ENCODE assay signal across 16 cellular contexts in genomic region chr1:4664601-4665000, GRCh38. TPM values are rescaled to one million over a fixed set of nuclear protein-coding genes. Genes with fewer than 3 reads are reported as not detected.
DNase-seq lines count a peak whose midpoint lies in the region; ATAC-seq and TF ChIP-seq lines count a peak whose summit lies in the region.
"Had no signal": no experiment of that assay in that cellular context is flagged by ENCODE, and none has a peak within 500 bp of the region (broad histone marks: within the 10 kb centered on the region; RNA-seq: fewer than 3 reads in every experiment).

No MANE protein-coding gene starts in this region.

- H2AFZ ChIP-seq in GM23338: no peak overlapping the region

- H3K27ac ChIP-seq in BLaER1 treated with 17β-estradiol and CSF1 and Interleukin-3, amounts not matched to agents 10 nM and 100 nM: peak overlapping the region in 2 of 11 experiments; percentile 0 to 6; a peak in 1 of 22 replicates
- H3K27ac ChIP-seq in brain microvascular endothelial cell: peak overlapping the region; percentile 54
- H3K27ac ChIP-seq in upper lobe of right lung: no peak overlapping the region
- H3K27ac ChIP-seq in GM23338 (ENCODE audit: low read depth): no peak overlapping the region

- no peak overlapping the region for H3K4me3 ChIP-seq in BLaER1 treated with 17β-estradiol and CSF1 and Interleukin-3, amounts not matched to agents 10 nM and 100 nM
- H3K4me3 ChIP-seq in brain microvascular endothelial cell (ENCODE audit: low read depth, low read length) (no peak overlapping the region), upper lobe of right lung (no peak overlapping the region), GM23338 (no peak overlapping the region)

- H3K4me3 Mint-ChIP-seq in GM23338: no peak overlapping the region
- H3K4me3 Mint-ChIP-seq: CD14-positive monocyte; CD4-positive, alpha-beta memory T cell; H9; IgD-negative memory B cell had no signal

- H3K36me3 ChIP-seq in BLaER1 treated with 17β-estradiol and CSF1 and Interleukin-3, amounts not matched to agents 10 nM and 100 nM: no peaks in the 10 kb centered on the region
- H3K36me3 ChIP-seq in brain microvascular endothelial cell (replicated peaks) (no peaks in the 10 kb centered on the region), upper lobe of right lung (no peaks in the 10 kb centered on the region), GM23338 (ENCODE audit: insufficient read depth) (peaks cover 4% of the 10 kb centered on the region; the same call in 1 of the 2 replicates)
- H3K36me3 ChIP-seq: BE2C had no signal

- H4K20me1 ChIP-seq in BLaER1 treated with 17β-estradiol and CSF1 and Interleukin-3, amounts not matched to agents 10 nM and 100 nM: peaks cover 0 to 14% (median 0%) of the 10 kb centered on the region in 11 experiments; a peak in 2 of 22 replicates
- H4K20me1 ChIP-seq in GM23338 (replicated peaks; ENCODE audit: insufficient read depth): no peaks in the 10 kb centered on the region

- H3K9me3 ChIP-seq in BLaER1 treated with 17β-estradiol and CSF1 and Interleukin-3, amounts not matched to agents 10 nM and 100 nM (replicated peaks in 1 of 11): peaks cover 14 to 24% (median 19%) of the 10 kb centered on the region in 11 experiments; a peak in 21 of 22 replicates
- no peaks in the 10 kb centered on the region for H3K9me3 ChIP-seq in upper lobe of right lung
- H3K9me3 ChIP-seq: BE2C had no signal

- peaks cover 27% of the 10 kb centered on the region for H3K27me3 Mint-ChIP-seq in GM23338 (ENCODE audit: insufficient read depth, low read depth, poor library complexity)

- H3K36me3 Mint-ChIP-seq in GM23338 (ENCODE audit: low read depth): peaks cover 25% of the 10 kb centered on the region
- H3K36me3 Mint-ChIP-seq: CD14-positive monocyte; CD4-positive, alpha-beta memory T cell had no signal

- peak; percentile 63 for DNase-seq in RPMI7951 (ENCODE audit: low read depth)
- no peak for DNase-seq in brain microvascular endothelial cell
- DNase-seq in upper lobe of right lung: peak; percentile 8
- no peak for DNase-seq in GM23338 (ENCODE audit: low spot score)
- DNase-seq in NCI-H2227 (lab: John Stamatoyannopoulos, UW; ENCODE audit: unreplicated experiment): no peak
- no peak for DNase-seq in SW 1271 (lab: John Stamatoyannopoulos, UW)
- DNase-seq: BE2C; CD4-positive, alpha-beta memory T cell; DMS153; GF-D8; H9 had no signal

- peaks cover 5 to 31% (median 12%) of the 10 kb centered on the region in 11 experiments for H3K27me3 ChIP-seq in BLaER1 treated with 17β-estradiol and CSF1 and Interleukin-3, amounts not matched to agents 10 nM and 100 nM
- H3K27me3 ChIP-seq in brain microvascular endothelial cell (replicated peaks) (no peaks in the 10 kb centered on the region), upper lobe of right lung (peaks cover 21% of the 10 kb centered on the region), GM23338 (ENCODE audit: insufficient read depth) (no peaks in the 10 kb centered on the region)
- H3K27me3 ChIP-seq: BE2C had no signal

- H3K4me1 Mint-ChIP-seq in GM23338: peaks cover 31% of the 10 kb centered on the region
- H3K4me1 Mint-ChIP-seq: CD14-positive monocyte; CD4-positive, alpha-beta memory T cell; IgD-negative memory B cell had no signal

- peak overlapping the region in 2 of 11 experiments; percentile 14 to 18; a peak in 1 of 22 replicates for H3K9ac ChIP-seq in BLaER1 treated with 17β-estradiol and CSF1 and Interleukin-3, amounts not matched to agents 10 nM and 100 nM

- no peak for TF ChIP-seq CTCF in brain microvascular endothelial cell (IDR thresholded peaks at IDR 0.05; ENCODE audit: low read depth, low read length, missing control alignments)
- TF ChIP-seq CTCF in upper lobe of right lung (IDR thresholded peaks at IDR 0.05): no peak
- TF ChIP-seq CTCF in GM23338 (conservative IDR thresholded peaks at IDR 0.05; ENCODE audit: low read depth in 2 of 2): no peak

- no peak overlapping the region for H3K27ac Mint-ChIP-seq in GM23338
- H3K27ac Mint-ChIP-seq: CD14-positive monocyte, H9, IgD-negative memory B cell had no signal

- H3K9me2 ChIP-seq in GM23338 (ENCODE audit: insufficient read depth): no peaks in the 10 kb centered on the region

- no peaks in the 10 kb centered on the region for H3F3A ChIP-seq in GM23338 (replicated peaks; ENCODE audit: low read depth)

- peak overlapping the region; percentile 26 to 88 (median 69); a peak in 21 of 22 replicates for H3K4me2 ChIP-seq in BLaER1 treated with 17β-estradiol and CSF1 and Interleukin-3, amounts not matched to agents 10 nM and 100 nM
- H3K4me2 ChIP-seq in GM23338: no peak overlapping the region

- ATAC-seq in upper lobe of right lung (no peak), GM23338 (no peak)
- ATAC-seq: HepG2 had no signal

- intact Hi-C loops in upper lobe of right lung (cut with DNase I): no loop called here

- peaks cover 27% of the 10 kb centered on the region for H3K9me3 Mint-ChIP-seq in GM23338
- H3K9me3 Mint-ChIP-seq: IgD-negative memory B cell had no signal

- H3K4me1 ChIP-seq in BLaER1 treated with 17β-estradiol and CSF1 and Interleukin-3, amounts not matched to agents 10 nM and 100 nM: peaks cover 35 to 68% (median 50%) of the 10 kb centered on the region in 10 experiments
- H3K4me1 ChIP-seq in upper lobe of right lung: no peaks in the 10 kb centered on the region
- H3K4me1 ChIP-seq in GM23338 (ENCODE audit: insufficient read depth): no peaks in the 10 kb centered on the region
- H3K4me1 ChIP-seq: BE2C had no signal

- no peaks in the 10 kb centered on the region for H3K79me2 ChIP-seq in GM23338 (replicated peaks; ENCODE audit: insufficient read depth)

- in situ Hi-C loops in brain microvascular endothelial cell (cut with HindIII; ENCODE audit: low pct_ligation_motif_present, low sequenced_read_pairs): no loop called here

TF ChIP-seq in GM23338, 12 proteins besides CTCF, POLR2A, EP300 and RAD21 (continues in another document):
- TF ChIP-seq JUNB (IDR thresholded peaks at IDR 0.05; ENCODE audit: unreplicated experiment) (no peak), EZH2 (IDR thresholded peaks at IDR 0.05; ENCODE audit: low read depth, unreplicated experiment) (no peak), EZH2phosphoT487 (IDR thresholded peaks at IDR 0.05; ENCODE audit: unreplicated experiment) (no peak), ZNF114 (CRISPR knock-in tag; IDR thresholded peaks at IDR 0.05) (no peak), POLR2AphosphoS5 (IDR thresholded peaks at IDR 0.05; ENCODE audit: low read depth) (no peak), REST (IDR thresholded peaks at IDR 0.05; ENCODE audit: unreplicated experiment) (no peak)

RNA-seq across cellular contexts. Expression of gene AJAP1, which starts 10.2 kb away (rescaled TPM):
- total RNA-seq in RPMI7951 (2014; rRNA removed; shearing (Covaris generic)): 2.2 TPM in 2 replicates
- total RNA-seq in upper lobe of right lung: 0.52 TPM
- total RNA-seq in GM23338 (2014; rRNA removed; shearing (Covaris generic)): 0.23 TPM in 1 of 2 replicates, not detected in the other
- polyA plus RNA-seq in GM23338 (2016; fragmentation: Nextera tagmentation; extraction: Ambion mirVana): not detected in 2 replicates
- total RNA-seq: A172, HepG2 had no signal
- polyA plus RNA-seq: CD14-positive monocyte; CD4-positive, alpha-beta memory T cell; HepG2; IgD-negative memory B cell had no signal

Comparison
In these comparisons a context has a peak if more than half of its experiments do, and no peak if none do; other contexts are left out.
1. DNase-seq: peak in RPMI7951 (single experiment) and upper lobe of right lung (single experiment); none in brain microvascular endothelial cell (single experiment), GM23338 (single experiment), NCI-H2227 (single experiment) and SW 1271 (0 of 2).